In genomic region chr21:32844076-32844475, GRCh38 we compare ENCODE assay signal across 15 cellular contexts.
"Had no signal": no experiment of that assay in that cellular context is flagged by ENCODE, and none has a peak within 500 bp of the region (broad histone marks: within the 10 kb centered on the region; RNA-seq: fewer than 3 reads in every experiment).

No MANE protein-coding gene starts in this region.

- H3K9me3 ChIP-seq: MG63, SJCRH30 had no signal

- H3K36me3 ChIP-seq: MG63, SJCRH30 had no signal

- DNase-seq: IMR-90, Karpas-422, KG1, NCI-H1092, NCI-H1105 treated with DMSO at 0.1 percent for 48 hours, NCI-H1417 treated with DMSO at 0.1 percent for 48 hours, NCI-H1930, NCI-H2081, NCI-H2107, NCI-H226, NCI-H510A, NCI-H774, SHP77 treated with DMSO at 0.1 percent for 48 hours had no signal

- H3K4me3 ChIP-seq: MG63, SJCRH30 had no signal

- H3K27ac ChIP-seq: SJCRH30 had no signal
